In the genomic region with DNA sequence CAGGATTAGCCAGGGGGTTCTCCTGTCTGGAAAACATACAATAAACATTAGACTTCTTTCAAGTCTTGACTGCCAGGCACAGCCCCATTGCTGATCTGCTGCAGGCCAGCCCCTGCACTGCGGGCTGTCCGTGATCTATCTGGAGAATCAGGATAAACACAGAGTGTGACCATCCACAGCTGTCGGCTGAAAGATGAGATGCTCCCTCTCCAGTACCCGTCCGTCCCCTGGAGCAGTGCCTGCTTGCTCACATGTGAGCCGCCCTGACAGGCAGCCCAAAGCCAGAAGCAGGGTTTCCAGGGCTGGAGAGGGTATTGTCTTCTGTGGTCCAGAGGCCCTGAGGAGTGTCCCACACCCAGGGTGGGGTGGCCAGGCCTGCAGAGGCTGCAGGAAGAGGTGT, we compare ENCODE assay signal across 15 cellular contexts. TPM values are rescaled to one million over a fixed set of nuclear protein-coding genes. Genes with fewer than 3 reads are reported as not detected.
A peak's percentile ranks its signal among the peaks of the same experiment; 100 is the strongest.
DNase-seq lines count a peak whose midpoint lies in the region; ATAC-seq and TF ChIP-seq lines count a peak whose summit lies in the region.
"Had no signal": no experiment of that assay in that cellular context is flagged by ENCODE, and none has a peak within 500 bp of the region (broad histone marks: within the 10 kb centered on the region; RNA-seq: fewer than 3 reads in every experiment).

No MANE protein-coding gene starts in this region.

- H3K4me3 ChIP-seq in AG04450 (ENCODE audit: low read depth, low read length) (no peak overlapping the region), lower lobe of right lung (no peak overlapping the region)
- no peak overlapping the region for H3K4me3 ChIP-seq in CD8-positive, alpha-beta memory T cell (ENCODE audit: low read length)
- H3K4me3 ChIP-seq: GM23248 had no signal

- H3K27ac ChIP-seq in AG04450 (ENCODE audit: low read depth, low read length) (peak overlapping the region; percentile 21), VCaP (peak overlapping the region; percentile 45), lower lobe of right lung (no peak overlapping the region)
- no peak overlapping the region for H3K27ac ChIP-seq in CD8-positive, alpha-beta memory T cell (ENCODE audit: low read depth, low read length)
- H3K27ac ChIP-seq: GM23248 had no signal

- no peak for ATAC-seq in lower lobe of right lung
- ATAC-seq in GM18511 (IDR thresholded peaks at IDR 0.05; ENCODE audit: unreplicated experiment) = no peak
- ATAC-seq in HG03442 (IDR thresholded peaks at IDR 0.05; ENCODE audit: unreplicated experiment) = no peak

- no peaks in the 10 kb centered on the region for H3K27me3 Mint-ChIP-seq in CD8-positive, alpha-beta memory T cell

- intact Hi-C loops in lower lobe of right lung (cut with DNase I) = no loop called here

- CTCF ChIA-PET in AG04450 (lab: Charles Lee) = no interaction called here
- CTCF ChIA-PET in CD8-positive, alpha-beta memory T cell (lab: Charles Lee) = no interaction called here

- no peaks in the 10 kb centered on the region for H3K27me3 ChIP-seq in AG04450 (ENCODE audit: control insufficient read depth, insufficient read depth, low read length)
- H3K27me3 ChIP-seq in CD8-positive, alpha-beta memory T cell (ENCODE audit: insufficient read depth, low read length, poor library complexity, severe bottlenecking) = no peaks in the 10 kb centered on the region
- no peaks in the 10 kb centered on the region for H3K27me3 ChIP-seq in lower lobe of right lung (ENCODE audit: low read depth)

- peak overlapping the region in 6 of 8 donors; percentile 72 to 96 (median 92) for H3K27ac Mint-ChIP-seq in CD8-positive, alpha-beta memory T cell

- H3K4me1 ChIP-seq in CD8-positive, alpha-beta memory T cell (ENCODE audit: insufficient read depth, low read length) = peaks cover 31% of the 10 kb centered on the region
- H3K4me1 ChIP-seq in lower lobe of right lung = peaks cover 29% of the 10 kb centered on the region

- DNase-seq in AG04450 (ENCODE audit: low read depth, low spot score) (peak; percentile 70), lower lobe of right lung (peak; percentile 40), DMS114 treated with DMSO at 0.1 percent for 48 hours (lab: John Stamatoyannopoulos, UW; ENCODE audit: unreplicated experiment) (no peak), D341Med (ENCODE audit: low spot score) (no peak)
- peak in 1 of 5 donors; percentile 42 for DNase-seq in CD8-positive, alpha-beta memory T cell
- DNase-seq: dermis blood vessel endothelial cell; GM23248; NCI-H1436; occipital lobe; stimulated activated naive CD4-positive, alpha-beta T cell treated with Interleukin-2 at 50 U/mL for 16 hours had no signal

- H3K4me1 Mint-ChIP-seq in CD8-positive, alpha-beta memory T cell = peaks cover 25 to 40% (median 26%) of the 10 kb centered on the region in 3 donors

- H3K36me3 Mint-ChIP-seq in CD8-positive, alpha-beta memory T cell = no peaks in the 10 kb centered on the region
- H3K36me3 Mint-ChIP-seq: CD14-positive monocyte had no signal

- TF ChIP-seq CTCF in AG04450 (IDR thresholded peaks at IDR 0.05; ENCODE audit: low read depth, low read length) = no peak
- TF ChIP-seq CTCF in VCaP (conservative IDR thresholded peaks at IDR 0.05) = no peak
- TF ChIP-seq CTCF in lower lobe of right lung (IDR thresholded peaks at IDR 0.05) = no peak

- H3K9me3 ChIP-seq in AG04450 (ENCODE audit: control insufficient read depth, insufficient read depth, low read length) (no peaks in the 10 kb centered on the region; the same call in 1 of the 2 replicates), lower lobe of right lung (no peaks in the 10 kb centered on the region)
- no peaks in the 10 kb centered on the region for H3K9me3 ChIP-seq in CD8-positive, alpha-beta memory T cell (ENCODE audit: low read length)

- POLR2A ChIA-PET in AG04450 (lab: Yijun Ruan, JAX) = no interaction called here
- POLR2A ChIA-PET in CD8-positive, alpha-beta memory T cell (lab: Charles Lee) = no interaction called here

- H3K9me3 Mint-ChIP-seq in CD8-positive, alpha-beta memory T cell = no peaks in the 10 kb centered on the region
- H3K9me3 Mint-ChIP-seq: CD14-positive monocyte; T-helper 2 cell treated with Interferon-gamma antibody and Interleukin-4, amounts not matched to agents 5 μg/mL and 100 μg/mL, for 36 hours had no signal

- no peaks in the 10 kb centered on the region for H3K36me3 ChIP-seq in CD8-positive, alpha-beta memory T cell (ENCODE audit: insufficient read depth, low read length)
- no peaks in the 10 kb centered on the region for H3K36me3 ChIP-seq in lower lobe of right lung

- no peak overlapping the region for H3K4me3 Mint-ChIP-seq in CD8-positive, alpha-beta memory T cell
- H3K4me3 Mint-ChIP-seq: T-helper 2 cell treated with Interferon-gamma antibody and Interleukin-4, amounts not matched to agents 5 μg/mL and 100 μg/mL, for 36 hours had no signal

RNA-seq across cellular contexts. Expression of gene FOSL2, which starts 46.1 kb away (rescaled TPM):
- polyA plus RNA-seq in AG04450 (2011; rRNA removed) = 45.3 and 50.3 TPM in 2 replicates
- 105 and 117 TPM in 2 replicates for polyA minus RNA-seq in AG04450 (2011; rRNA and poly(A)+ RNA removed)
- 10 to 100 TPM; 46.2 to 47.3 TPM for total RNA-seq in CD8-positive, alpha-beta memory T cell
- polyA plus RNA-seq in CD8-positive, alpha-beta memory T cell = 14.1 TPM
- 74.9 TPM for total RNA-seq in lower lobe of right lung

Comparison
In these comparisons a context has a peak if more than half of its experiments do, and no peak if none do; other contexts are left out.
1. DNase-seq: peak in AG04450 (single experiment) and lower lobe of right lung (single experiment); none in DMS114 treated with DMSO at 0.1 percent for 48 hours (single experiment) and D341Med (single experiment).
2. H3K27ac ChIP-seq: peak in AG04450 (single experiment) and VCaP (single experiment); none in CD8-positive, alpha-beta memory T cell (single experiment) and lower lobe of right lung (single experiment).